17 cellular contexts compared by ENCODE assay signal in genomic region chr10:3148041-3148440, GRCh38. TPM values are rescaled to one million over a fixed set of nuclear protein-coding genes. Genes with fewer than 3 reads are reported as not detected.
DNase-seq lines count a peak whose midpoint lies in the region; ATAC-seq and TF ChIP-seq lines count a peak whose summit lies in the region.
"Had no signal": no experiment of that assay in that cellular context is flagged by ENCODE, and none has a peak within 500 bp of the region (broad histone marks: within the 10 kb centered on the region; RNA-seq: fewer than 3 reads in every experiment).

No MANE protein-coding gene starts in this region.

- H3K9me3 ChIP-seq in HCT116 (ENCODE audit: control insufficient read depth in 1 of 2, insufficient read depth in 1 of 2, low read depth in 1 of 2, low read length in 2 of 2) = no peaks in the 10 kb centered on the region
- H3K9me3 ChIP-seq in sigmoid colon = no peaks in the 10 kb centered on the region
- no peaks in the 10 kb centered on the region for H3K9me3 ChIP-seq in smooth muscle cell (replicated peaks; ENCODE audit: low read depth)
- H3K9me3 ChIP-seq: A549; BLaER1 treated with 17β-estradiol and CSF1 and Interleukin-3, amounts not matched to agents 10 nM and 100 nM; Caco-2 had no signal

- TF ChIP-seq RAD21 in HCT116 (IDR thresholded peaks at IDR 0.05; ENCODE audit: low read depth) = no peak

- no peak for ATAC-seq in HCT116
- ATAC-seq: A549; CD8-positive, alpha-beta T cell had no signal

- 82 to 91% methylated on average over 17 of the region's 17 CpGs for WGBS in sigmoid colon, 2 donors
- WGBS in smooth muscle cell (ENCODE audit: low lambda C conversion rate) = 97% methylated on average over 17 of the region's 17 CpGs

- no peak overlapping the region for H3K4me2 ChIP-seq in HCT116 (ENCODE audit: low read length)
- no peak overlapping the region for H3K4me2 ChIP-seq in smooth muscle cell
- H3K4me2 ChIP-seq: A549; BLaER1 treated with 17β-estradiol and CSF1 and Interleukin-3, amounts not matched to agents 10 nM and 100 nM had no signal

- H3K4me3 Mint-ChIP-seq in activated T-cell treated with anti-CD3 and anti-CD28 coated beads, Interleukin-2, amount 50 U/mL, for 24 hours = no peak overlapping the region
- H3K4me3 Mint-ChIP-seq: B cell; CD4-positive, alpha-beta T cell; CD8-positive, alpha-beta T cell had no signal

- peaks cover 100% of the 10 kb centered on the region for H3K36me3 Mint-ChIP-seq in activated T-cell treated with anti-CD3 and anti-CD28 coated beads, Interleukin-2, amount 50 U/mL, for 24 hours (ENCODE audit: low read depth)

- intact Hi-C loops in HCT116 (cut with micrococcal nuclease) (no loop called here), sigmoid colon (cut with DNase I) (no loop called here)

- no peak overlapping the region for H3K27ac ChIP-seq in HCT116 (ENCODE audit: low read depth, low read length)
- H3K27ac ChIP-seq in sigmoid colon = no peak overlapping the region
- no peak overlapping the region for H3K27ac ChIP-seq in smooth muscle cell (ENCODE audit: low read depth)
- H3K27ac ChIP-seq: 22Rv1; A549; BLaER1 treated with 17β-estradiol and CSF1 and Interleukin-3, amounts not matched to agents 10 nM and 100 nM; C4-2B had no signal

- no peaks in the 10 kb centered on the region for H3K27me3 ChIP-seq in HCT116 (ENCODE audit: insufficient read depth, low read length)
- no peaks in the 10 kb centered on the region for H3K27me3 ChIP-seq in sigmoid colon
- no peaks in the 10 kb centered on the region for H3K27me3 ChIP-seq in smooth muscle cell (ENCODE audit: low read depth)
- H3K27me3 ChIP-seq: BLaER1 treated with 17β-estradiol and CSF1 and Interleukin-3, amounts not matched to agents 10 nM and 100 nM had no signal

- no peaks in the 10 kb centered on the region for H3F3A ChIP-seq in smooth muscle cell (ENCODE audit: low read depth)

- H3K79me2 ChIP-seq in HCT116 (ENCODE audit: insufficient read depth, low read length) (no peaks in the 10 kb centered on the region), smooth muscle cell (ENCODE audit: low read depth) (no peaks in the 10 kb centered on the region)

- H2AFZ ChIP-seq in HCT116 (ENCODE audit: low read depth, low read length, poor library complexity, severe bottlenecking) (no peak overlapping the region), smooth muscle cell (ENCODE audit: low read depth) (no peak overlapping the region)

- H3K27ac Mint-ChIP-seq in activated T-cell treated with anti-CD3 and anti-CD28 coated beads, Interleukin-2, amount 50 U/mL, for 24 hours = peak overlapping the region; percentile 12
- H3K27ac Mint-ChIP-seq: B cell; CD4-positive, alpha-beta T cell; CD8-positive, alpha-beta T cell had no signal

- H3K4me3 ChIP-seq in HCT116 (replicated peaks in 1 of 2; ENCODE audit: low read depth in 1 of 2, low read length in 2 of 2) = no peak overlapping the region
- no peak overlapping the region for H3K4me3 ChIP-seq in sigmoid colon
- no peak overlapping the region for H3K4me3 ChIP-seq in smooth muscle cell
- H3K4me3 ChIP-seq: A549; BLaER1 treated with 17β-estradiol and CSF1 and Interleukin-3, amounts not matched to agents 10 nM and 100 nM had no signal

- no peak for DNase-seq in activated T-cell treated with anti-CD3 and anti-CD28 coated beads, Interleukin-2, amount 50 U/mL, for 24 hours
- DNase-seq in activated T-cell treated with anti-CD3 and anti-CD28 coated beads, Interleukin-2, amount 50 U/mL, for 1 hour = no peak
- DNase-seq in HCT116 (ENCODE audit: low read depth, low spot score) (no peak), sigmoid colon (peak; percentile 42), smooth muscle cell (lab: John Stamatoyannopoulos, UW; ENCODE audit: unreplicated experiment) (no peak)
- DNase-seq: AML-193; Caco-2; Calu3; CD4-positive, alpha-beta T cell; CD8-positive, alpha-beta T cell; DMS79 treated with DMSO at 0.1 percent for 48 hours; GF-D8 had no signal

- H3K27me3 Mint-ChIP-seq in activated T-cell treated with anti-CD3 and anti-CD28 coated beads, Interleukin-2, amount 50 U/mL, for 24 hours = no peaks in the 10 kb centered on the region
- H3K27me3 Mint-ChIP-seq: B cell; CD4-positive, alpha-beta T cell had no signal

- no peaks in the 10 kb centered on the region for H3K9me2 ChIP-seq in HCT116 (ENCODE audit: insufficient read depth)

- no peak for TF ChIP-seq EP300 in sigmoid colon (IDR thresholded peaks at IDR 0.05)

- TF ChIP-seq POLR2A in HCT116 (IDR thresholded peaks at IDR 0.05; ENCODE audit: borderline replicate concordance, extremely low read depth, insufficient read depth, insufficient read length) = no peak
- no peak for TF ChIP-seq POLR2A in sigmoid colon (IDR thresholded peaks at IDR 0.05)

- H4K20me1 ChIP-seq in HCT116 (ENCODE audit: insufficient read depth) (no peaks in the 10 kb centered on the region), smooth muscle cell (ENCODE audit: low read depth) (no peaks in the 10 kb centered on the region)

- TSS peak; percentile 9 for BruUV-seq in HCT116 (replicated peaks; lab: Mats Ljungman, UMichigan)

- RAD21 ChIA-PET in HCT116 (lab: Charles Lee; ENCODE audit: low non-redundant PET in 1 of 2, low total read pairs in 2 of 2, uncharacterized antibody in 2 of 2, unreplicated experiment in 2 of 2) = no interaction called here

- H3K9ac ChIP-seq in HCT116 (ENCODE audit: low read length) (no peak overlapping the region), smooth muscle cell (ENCODE audit: low read depth) (no peak overlapping the region)
- H3K9ac ChIP-seq: BLaER1 treated with 17β-estradiol and CSF1 and Interleukin-3, amounts not matched to agents 10 nM and 100 nM had no signal

- CTCF ChIA-PET in HCT116 (lab: Charles Lee) = no interaction called here

- H3K36me3 ChIP-seq in HCT116 (ENCODE audit: control insufficient read depth in 1 of 2, insufficient read depth in 2 of 2, low read length in 2 of 2) (peaks cover 26 to 48% of the 10 kb centered on the region in 2 experiments; a peak in 3 of 4 replicates), sigmoid colon (peaks cover 49 to 100% (median 73%) of the 10 kb centered on the region in 4 donors), smooth muscle cell (ENCODE audit: low read depth) (peaks cover 18% of the 10 kb centered on the region)

- H3K9me3 Mint-ChIP-seq in activated T-cell treated with anti-CD3 and anti-CD28 coated beads, Interleukin-2, amount 50 U/mL, for 24 hours = no peaks in the 10 kb centered on the region
- H3K9me3 Mint-ChIP-seq: CD4-positive, alpha-beta T cell; CD8-positive, alpha-beta T cell had no signal

- POLR2A ChIA-PET in HCT116 (lab: Charles Lee) = no interaction called here

- H3K4me1 ChIP-seq in HCT116 (ENCODE audit: control insufficient read depth in 1 of 2, insufficient read depth in 2 of 2, low read length in 2 of 2) (no peaks in the 10 kb centered on the region), sigmoid colon (no peaks in the 10 kb centered on the region), smooth muscle cell (ENCODE audit: low read depth) (no peaks in the 10 kb centered on the region)
- H3K4me1 ChIP-seq: A549; BLaER1 treated with 17β-estradiol and CSF1 and Interleukin-3, amounts not matched to agents 10 nM and 100 nM; Caco-2 had no signal

- TF ChIP-seq CTCF in HCT116 (IDR thresholded peaks at IDR 0.05 in 2 of 3, conservative IDR thresholded peaks at IDR 0.05 in 1 of 3; ENCODE audit: borderline replicate concordance in 1 of 3, insufficient read depth in 1 of 3, low read depth in 2 of 3, low read length in 2 of 3) (no peak), sigmoid colon (IDR thresholded peaks at IDR 0.05) (no peak), smooth muscle cell (IDR thresholded peaks at IDR 0.05; ENCODE audit: borderline replicate concordance, insufficient read depth, poor library complexity, severe bottlenecking) (no peak)

- peaks cover 9% of the 10 kb centered on the region for H3K4me1 Mint-ChIP-seq in activated T-cell treated with anti-CD3 and anti-CD28 coated beads, Interleukin-2, amount 50 U/mL, for 24 hours (ENCODE audit: low read depth)
- H3K4me1 Mint-ChIP-seq: B cell had no signal

TF ChIP-seq in HCT116, 20 proteins besides CTCF, POLR2A, EP300 and RAD21:
- TF ChIP-seq YY1 (IDR thresholded peaks at IDR 0.05; ENCODE audit: extremely low read depth, insufficient replicate concordance, low read depth, low read length) (no peak), ZFX (IDR thresholded peaks at IDR 0.05) (no peak), ELF1 (IDR thresholded peaks at IDR 0.05; ENCODE audit: borderline replicate concordance, low read depth) (no peak), EGR1 (IDR thresholded peaks at IDR 0.05; ENCODE audit: low read depth) (no peak), POLR2AphosphoS5 (IDR thresholded peaks at IDR 0.05; ENCODE audit: low read depth, low read length) (no peak), EZH2phosphoT487 (IDR thresholded peaks at IDR 0.05; ENCODE audit: borderline replicate concordance) (no peak)
- TF ChIP-seq, protein P1, sequence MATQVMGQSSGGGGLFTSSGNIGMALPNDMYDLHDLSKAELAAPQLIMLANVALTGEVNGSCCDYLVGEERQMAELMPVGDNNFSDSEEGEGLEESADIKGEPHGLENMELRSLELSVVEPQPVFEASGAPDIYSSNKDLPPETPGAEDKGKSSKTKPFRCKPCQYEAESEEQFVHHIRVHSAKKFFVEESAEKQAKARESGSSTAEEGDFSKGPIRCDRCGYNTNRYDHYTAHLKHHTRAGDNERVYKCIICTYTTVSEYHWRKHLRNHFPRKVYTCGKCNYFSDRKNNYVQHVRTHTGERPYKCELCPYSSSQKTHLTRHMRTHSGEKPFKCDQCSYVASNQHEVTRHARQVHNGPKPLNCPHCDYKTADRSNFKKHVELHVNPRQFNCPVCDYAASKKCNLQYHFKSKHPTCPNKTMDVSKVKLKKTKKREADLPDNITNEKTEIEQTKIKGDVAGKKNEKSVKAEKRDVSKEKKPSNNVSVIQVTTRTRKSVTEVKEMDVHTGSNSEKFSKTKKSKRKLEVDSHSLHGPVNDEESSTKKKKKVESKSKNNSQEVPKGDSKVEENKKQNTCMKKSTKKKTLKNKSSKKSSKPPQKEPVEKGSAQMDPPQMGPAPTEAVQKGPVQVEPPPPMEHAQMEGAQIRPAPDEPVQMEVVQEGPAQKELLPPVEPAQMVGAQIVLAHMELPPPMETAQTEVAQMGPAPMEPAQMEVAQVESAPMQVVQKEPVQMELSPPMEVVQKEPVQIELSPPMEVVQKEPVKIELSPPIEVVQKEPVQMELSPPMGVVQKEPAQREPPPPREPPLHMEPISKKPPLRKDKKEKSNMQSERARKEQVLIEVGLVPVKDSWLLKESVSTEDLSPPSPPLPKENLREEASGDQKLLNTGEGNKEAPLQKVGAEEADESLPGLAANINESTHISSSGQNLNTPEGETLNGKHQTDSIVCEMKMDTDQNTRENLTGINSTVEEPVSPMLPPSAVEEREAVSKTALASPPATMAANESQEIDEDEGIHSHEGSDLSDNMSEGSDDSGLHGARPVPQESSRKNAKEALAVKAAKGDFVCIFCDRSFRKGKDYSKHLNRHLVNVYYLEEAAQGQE (IDR thresholded peaks at IDR 0.05; ENCODE audit: low read depth) = no peak

RNA-seq across cellular contexts. Expression of gene PITRM1, which starts 24.5 kb away (rescaled TPM):
- 59.5 TPM for total RNA-seq in HCT116 (2021; ENCODE audit: unreplicated experiment)
- 50.0 and 54.2 TPM in 2 replicates for polyA plus RNA-seq in HCT116 (2012)
- total RNA-seq in sigmoid colon = 10 to 100 TPM; 48.5 to 70.3 (median 57.3) TPM
- 10 to 100 TPM; 16.6 to 40.6 (median 23.4) TPM for polyA plus RNA-seq in sigmoid colon
- 55.9 and 61.3 TPM in 2 replicates for total RNA-seq in smooth muscle cell
- polyA plus RNA-seq in smooth muscle cell = 49.2 and 53.8 TPM in 2 replicates
